In the genomic region with DNA sequence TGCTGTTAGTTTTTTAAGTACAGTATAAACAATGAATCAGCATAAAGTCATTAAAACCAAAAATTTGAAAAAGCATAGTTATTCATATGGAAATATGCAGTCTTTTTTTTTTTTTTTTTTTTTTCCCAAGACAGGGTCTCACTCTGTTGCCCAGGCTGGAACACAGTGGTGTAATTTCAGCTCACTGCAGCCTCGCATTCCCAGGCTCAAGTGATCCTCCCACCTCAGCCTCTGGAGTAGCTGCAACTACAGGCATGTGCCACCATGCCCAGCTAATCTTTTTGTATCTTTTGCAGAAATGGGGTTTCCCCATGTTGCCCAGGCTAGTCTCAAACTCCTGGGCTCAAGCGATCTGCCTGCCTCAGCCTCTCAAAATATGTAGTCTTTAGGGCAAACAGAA, we compare ENCODE assay signal across 28 cellular contexts.
"Had no signal": no experiment of that assay in that cellular context is flagged by ENCODE, and none has a peak within 500 bp of the region (broad histone marks: within the 10 kb centered on the region; RNA-seq: fewer than 3 reads in every experiment).

No MANE protein-coding gene starts in this region.

- H3K4me2 ChIP-seq: SK-N-SH had no signal

- H3K36me3 ChIP-seq: adrenal gland, Peyer's patch, SJCRH30, WERI-Rb-1 had no signal

- H3K9ac ChIP-seq: SK-N-SH had no signal

- H3K27me3 ChIP-seq: adrenal gland, Peyer's patch, SJCRH30 had no signal

- H3K4me3 ChIP-seq: adrenal gland, Peyer's patch, SJCRH30 had no signal

- H3K27ac ChIP-seq: adrenal gland, Peyer's patch, RWPE1, SJCRH30, WERI-Rb-1 had no signal

- H3K4me1 ChIP-seq: adrenal gland, Peyer's patch had no signal

- H3K9me3 ChIP-seq: adrenal gland, Peyer's patch, SJCRH30, SK-N-SH had no signal

- ATAC-seq: activated CD4-positive, CD25-positive, alpha-beta regulatory T cell treated with anti-CD3 and anti-CD28 coated beads, Interleukin-2, amount 50 U/mL, for 24 hours; activated CD8-positive, alpha-beta T cell treated with anti-CD3 and anti-CD28 coated beads for 36 hours had no signal

- DNase-seq: activated CD4-positive, alpha-beta T cell treated with anti-CD3 and anti-CD28 coated beads for 4 hours; activated CD8-positive, alpha-beta memory T cell treated with anti-CD3 and anti-CD28 coated beads, Interleukin-2, amount 50 U/mL, for 48 hours; activated CD8-positive, alpha-beta T cell treated with anti-CD3 and anti-CD28 coated beads for 36 hours; activated naive CD4-positive, alpha-beta T cell treated with anti-CD3 and anti-CD28 coated beads, Interleukin-2, amount 50 U/mL, for 16 hours; activated naive CD8-positive, alpha-beta T cell treated with anti-CD3 and anti-CD28 coated beads, Interleukin-2, amount 10 ng/mL, durations not matched to agents 7 days and 5 days; activated T-cell treated with anti-CD3 and anti-CD28 coated beads, Interleukin-2, amount 50 U/mL, for 1 hour; adrenal gland; anterior cingulate cortex; MV-4-11; NCI-H1092 treated with DMSO at 0.1 percent for 48 hours; NCI-H1417 treated with DMSO at 0.1 percent for 48 hours; NCI-H1694; NCI-H2029; NCI-H2107; NCI-H2171 treated with DMSO at 0.1 percent for 48 hours; NCI-H345; NCI-H510A; NCI-H526 treated with DMSO at 0.1 percent for 48 hours; NCI-H82; OCI-M1; Peyer's patch; Right ventricle myocardium superior; SJCRH30; SK-N-SH; T-helper 1 cell; WERI-Rb-1 had no signal
